ENCODE assay signal across 15 cellular contexts in the genomic region with DNA sequence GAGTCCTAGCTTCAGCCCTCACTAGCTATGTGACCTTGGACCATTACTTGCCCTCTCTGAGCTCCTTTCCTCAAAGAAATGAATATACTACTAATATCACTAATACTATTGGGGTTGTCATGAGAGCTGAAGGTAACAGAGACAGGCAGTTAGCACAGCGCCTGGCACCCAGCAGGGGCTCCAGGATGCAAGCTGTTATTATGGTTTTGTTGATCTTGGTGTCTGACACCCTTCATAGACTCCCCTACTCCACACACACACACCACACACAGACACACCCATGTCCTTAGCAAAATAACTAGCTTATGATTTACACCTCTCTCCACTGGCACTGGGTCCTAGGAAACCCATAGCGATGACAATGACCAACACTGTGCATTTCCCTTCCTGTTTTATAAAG.
"Had no signal": no experiment of that assay in that cellular context is flagged by ENCODE, and none has a peak within 500 bp of the region (broad histone marks: within the 10 kb centered on the region; RNA-seq: fewer than 3 reads in every experiment).

No MANE protein-coding gene starts in this region.

- ATAC-seq: activated CD4-positive, CD25-positive, alpha-beta regulatory T cell treated with anti-CD3 and anti-CD28 coated beads, Interleukin-2, amount 50 U/mL, for 24 hours; body of pancreas; foreskin keratinocyte; right cardiac atrium; stimulated activated naive B cell treated with anti-CD40 and anti-IgM and Interleukin-4, amounts not matched to agents 10 μg/mL and 1 μg/mL and 100 μg/mL, for 72 hours had no signal

- DNase-seq: activated CD4-positive, alpha-beta T cell treated with anti-CD3 and anti-CD28 coated beads, Interleukin-2, amount 50 U/mL, for 1 hour; activated CD8-positive, alpha-beta memory T cell treated with anti-CD3 and anti-CD28 coated beads for 24 hours; activated naive CD8-positive, alpha-beta T cell treated with anti-CD3 and anti-CD28 coated beads for 36 hours; amygdala; body of pancreas; cortex of kidney; effector CD4-positive, alpha-beta T cell; foreskin keratinocyte; glutamatergic neuron; nephron progenitor cell; right cardiac atrium; stimulated activated CD4-positive, alpha-beta T cell treated with anti-CD3 and anti-CD28 coated beads, Interleukin-15, amount 100 ng/mL, for 24 hours; stimulated activated CD4-positive, alpha-beta T cell treated with anti-CD3 and anti-CD28 coated beads, Interleukin-4, amount 100 ng/mL, for 1 hour; stimulated activated naive B cell treated with anti-CD40 and anti-IgM and Interleukin-4, amounts not matched to agents 10 μg/mL and 1 μg/mL and 100 μg/mL, for 72 hours had no signal
